Comparison of ENCODE assay signal across 8 cellular contexts in genomic region chr3:15377961-15378791, GRCh38. TPM values are rescaled to one million over a fixed set of nuclear protein-coding genes. Genes with fewer than 3 reads are reported as not detected.
DNase-seq lines count a peak whose midpoint lies in the region; ATAC-seq, FAIRE-seq and TF ChIP-seq lines count a peak whose summit lies in the region.

No MANE protein-coding gene starts in this region.

- peaks cover 18% of the 10 kb centered on the region for H3K4me1 Mint-ChIP-seq in activated naive CD8-positive, alpha-beta T cell treated with anti-CD3 and anti-CD28 coated beads, Interleukin-2, amount 50 U/mL, for 24 hours
- H3K4me1 Mint-ChIP-seq in progenitor cell of endocrine pancreas (ENCODE audit: low read depth) = peaks cover 3% of the 10 kb centered on the region

- no peaks in the 10 kb centered on the region for H3K27me3 Mint-ChIP-seq in activated naive CD8-positive, alpha-beta T cell treated with anti-CD3 and anti-CD28 coated beads, Interleukin-2, amount 50 U/mL, for 24 hours
- H3K27me3 Mint-ChIP-seq in progenitor cell of endocrine pancreas = no peaks in the 10 kb centered on the region

- H3K27ac ChIP-seq in heart right ventricle = peak overlapping the region in 9 of 10 donors; percentile 31 to 77 (median 61)

- H3K4me3 ChIP-seq in heart right ventricle = no peak overlapping the region

- H3K27ac Mint-ChIP-seq in activated naive CD8-positive, alpha-beta T cell treated with anti-CD3 and anti-CD28 coated beads, Interleukin-2, amount 50 U/mL, for 24 hours = peak overlapping the region; percentile 82
- peak overlapping the region; percentile 88 for H3K27ac Mint-ChIP-seq in progenitor cell of endocrine pancreas

- no peaks in the 10 kb centered on the region for H3K27me3 ChIP-seq in heart right ventricle

- DNase-seq in GM12891 (ENCODE audit: insufficient read length, low spot score) (peak; percentile 33), NCI-H1417 treated with DMSO at 0.1 percent for 48 hours (lab: John Stamatoyannopoulos, UW) (peak; percentile 52), SW480 (ENCODE audit: low spot score) (peak; percentile 87), heart right ventricle (peak; percentile 87 to 95), progenitor cell of endocrine pancreas (ENCODE audit: low spot score, unreplicated experiment) (peak; percentile 80), urothelium cell line (ENCODE audit: low spot score) (peak; percentile 78)
- DNase-seq in activated naive CD8-positive, alpha-beta T cell treated with anti-CD3 and anti-CD28 coated beads, Interleukin-2, amount 50 U/mL, for 24 hours = peak; percentile 93

- WGBS in heart right ventricle, 2 donors = 32 to 37% methylated on average over 16 of the region's 16 CpGs

- no peak overlapping the region for H3K4me3 Mint-ChIP-seq in activated naive CD8-positive, alpha-beta T cell treated with anti-CD3 and anti-CD28 coated beads, Interleukin-2, amount 50 U/mL, for 24 hours
- H3K4me3 Mint-ChIP-seq in progenitor cell of endocrine pancreas (ENCODE audit: low read depth) = peak overlapping the region; percentile 55

- peak; percentile 85 for ATAC-seq in HG02852 (IDR thresholded peaks at IDR 0.05; ENCODE audit: unreplicated experiment)
- ATAC-seq in activated naive CD8-positive, alpha-beta T cell treated with anti-CD3 and anti-CD28 coated beads, Interleukin-2, amount 50 U/mL, for 24 hours = peak; percentile 97
- ATAC-seq in heart right ventricle = peak; percentile 95 to 98 (median 98)

- FAIRE-seq in GM12891 (lab: Jason Lieb, UNC) = peak; percentile 98
- FAIRE-seq in urothelium cell line (lab: Jason Lieb, UNC) = no peak

- H3K9me3 ChIP-seq in heart right ventricle = no peaks in the 10 kb centered on the region

- TF ChIP-seq CTCF in heart right ventricle (IDR thresholded peaks at IDR 0.05) (peak; percentile 63 to 90 (median 87)), progenitor cell of endocrine pancreas (IDR thresholded peaks at IDR 0.05; ENCODE audit: unreplicated experiment) (peak; percentile 86)

- intact Hi-C loops in heart right ventricle (cut with DNase I) = loop anchor here (1.0 to 5.0 kb wide), 6 partner anchors 41 to 111 kb away; partner anchors contain the start of gene SH3BP5 (in 7 of the 10)

- no peaks in the 10 kb centered on the region for H3K36me3 Mint-ChIP-seq in activated naive CD8-positive, alpha-beta T cell treated with anti-CD3 and anti-CD28 coated beads, Interleukin-2, amount 50 U/mL, for 24 hours (ENCODE audit: low read depth)
- no peaks in the 10 kb centered on the region for H3K36me3 Mint-ChIP-seq in progenitor cell of endocrine pancreas (ENCODE audit: insufficient read depth)

- TF ChIP-seq POLR2A in GM12891 (IDR thresholded peaks at IDR 0.05; ENCODE audit: low read depth, low read length) = no peak

- no peaks in the 10 kb centered on the region for H3K36me3 ChIP-seq in heart right ventricle

- H3K4me1 ChIP-seq in heart right ventricle = peaks cover 0 to 9% (median 4%) of the 10 kb centered on the region in 9 donors

- no peaks in the 10 kb centered on the region for H3K9me3 Mint-ChIP-seq in activated naive CD8-positive, alpha-beta T cell treated with anti-CD3 and anti-CD28 coated beads, Interleukin-2, amount 50 U/mL, for 24 hours
- no peaks in the 10 kb centered on the region for H3K9me3 Mint-ChIP-seq in progenitor cell of endocrine pancreas (ENCODE audit: low read depth)

TF ChIP-seq in GM12891, 5 proteins besides CTCF, POLR2A, EP300 and RAD21:
- TF ChIP-seq PAX5 (IDR thresholded peaks at IDR 0.05; ENCODE audit: insufficient read depth, low read length, severe bottlenecking) = peak; percentile 14
- TF ChIP-seq POU2F2 (IDR thresholded peaks at IDR 0.05; ENCODE audit: low read depth, low read length) = peak; percentile 99
- TF ChIP-seq POLR2AphosphoS5 (IDR thresholded peaks at IDR 0.05; ENCODE audit: low read depth, low read length) = no peak
TF ChIP-seq in GM12891: peak in this region for 2.

RNA-seq across cellular contexts. Expression of gene SH3BP5, which starts 45.8 kb away (rescaled TPM):
- 14.1 TPM for polyA plus RNA-seq in GM12891 (2012; ENCODE audit: low read depth, missing spikeins)
- total RNA-seq in heart right ventricle (10 to 100 TPM in 4 of 10 donors, 1 to 10 TPM in 6; 6.7 to 22.4 (median 9.4) TPM), progenitor cell of endocrine pancreas (11.6 and 14.7 TPM in 2 replicates)
- 10 to 100 TPM in 1 of 2 donors, 1 to 10 TPM in 1; 9.9 to 11.4 TPM for polyA plus RNA-seq in heart right ventricle

RNA-seq across cellular contexts. Expression of gene METTL6, which starts 49.2 kb away (rescaled TPM):
- polyA plus RNA-seq in GM12891 (2012; ENCODE audit: low read depth, missing spikeins) = 12.1 TPM
- total RNA-seq in heart right ventricle (10 to 100 TPM in 2 of 10 donors, 1 to 10 TPM in 8; 7.1 to 11.3 (median 9.4) TPM), progenitor cell of endocrine pancreas (28.0 and 28.2 TPM in 2 replicates)
- polyA plus RNA-seq in heart right ventricle = 10 to 100 TPM in 1 of 2 donors, 1 to 10 TPM in 1; 3.8 to 11.0 TPM

RNA-seq across cellular contexts. Expression of gene EAF1, which starts 49.2 kb away (rescaled TPM):
- polyA plus RNA-seq in GM12891 (2012; ENCODE audit: low read depth, missing spikeins) = 9.0 TPM
- total RNA-seq in heart right ventricle (10 to 100 TPM in 2 of 10 donors, 1 to 10 TPM in 8; 7.0 to 12.4 (median 8.5) TPM), progenitor cell of endocrine pancreas (28.2 TPM in 2 replicates)
- 1 to 10 TPM; 2.3 to 4.3 TPM for polyA plus RNA-seq in heart right ventricle

Comparison
In these comparisons a context has a peak if more than half of its experiments do, and no peak if none do; other contexts are left out.
1. DNase-seq: peak in every context shown above with its lines; median percentile 93 in activated naive CD8-positive, alpha-beta T cell treated with anti-CD3 and anti-CD28 coated beads, Interleukin-2, amount 50 U/mL, for 24 hours; 91 in heart right ventricle; 87 in SW480; 80 in progenitor cell of endocrine pancreas; 78 in urothelium cell line; 52 in NCI-H1417 treated with DMSO at 0.1 percent for 48 hours; 33 in GM12891.